In genomic region chr1:95641386-95641785, GRCh38 we compare ENCODE assay signal across 22 cellular contexts.
"Had no signal": no experiment of that assay in that cellular context is flagged by ENCODE, and none has a peak within 500 bp of the region (broad histone marks: within the 10 kb centered on the region; RNA-seq: fewer than 3 reads in every experiment).

No MANE protein-coding gene starts in this region.

- H3K27ac Mint-ChIP-seq: activated B cell treated with CpG ODN at 0.5 μM for 24 hours; activated CD4-positive, alpha-beta T cell treated with anti-CD3 and anti-CD28 coated beads, Interleukin-2, amount 10 ng/mL, durations not matched to agents 24 days and 14 days; activated naive CD4-positive, alpha-beta T cell treated with anti-CD3 and anti-CD28 coated beads, Interleukin-2, amount 10 ng/mL, durations not matched to agents 7 days and 5 days; activated naive CD8-positive, alpha-beta T cell treated with anti-CD3 and anti-CD28 coated beads, Interleukin-2, amount 10 ng/mL, durations not matched to agents 7 days and 5 days; activated T-helper 17 cell treated with anti-CD3 and anti-CD28 coated beads, Interleukin-2, amount 50 U/mL, for 72 hours; T-helper 17 cell had no signal

- H3K4me3 Mint-ChIP-seq: activated B cell treated with CpG ODN at 0.5 μM for 24 hours; activated CD4-positive, alpha-beta T cell treated with anti-CD3 and anti-CD28 coated beads, Interleukin-2, amount 10 ng/mL, durations not matched to agents 24 days and 14 days; activated naive CD4-positive, alpha-beta T cell treated with anti-CD3 and anti-CD28 coated beads, Interleukin-2, amount 10 ng/mL, durations not matched to agents 7 days and 5 days; activated naive CD8-positive, alpha-beta T cell treated with anti-CD3 and anti-CD28 coated beads, Interleukin-2, amount 10 ng/mL, durations not matched to agents 7 days and 5 days; activated T-helper 17 cell treated with anti-CD3 and anti-CD28 coated beads, Interleukin-2, amount 50 U/mL, for 72 hours; central memory CD8-positive, alpha-beta T cell; T-helper 17 cell had no signal

- H3K36me3 Mint-ChIP-seq: activated naive CD4-positive, alpha-beta T cell treated with anti-CD3 and anti-CD28 coated beads, Interleukin-2, amount 10 ng/mL, durations not matched to agents 7 days and 5 days; activated naive CD8-positive, alpha-beta T cell treated with anti-CD3 and anti-CD28 coated beads, Interleukin-2, amount 10 ng/mL, durations not matched to agents 7 days and 5 days had no signal

- H3K27me3 ChIP-seq: adrenal gland, Peyer's patch, SJSA1 had no signal

- H3K27me3 Mint-ChIP-seq: activated B cell treated with CpG ODN at 0.5 μM for 24 hours; activated CD4-positive, alpha-beta T cell treated with anti-CD3 and anti-CD28 coated beads, Interleukin-2, amount 10 ng/mL, durations not matched to agents 24 days and 14 days; activated naive CD4-positive, alpha-beta T cell treated with anti-CD3 and anti-CD28 coated beads, Interleukin-2, amount 10 ng/mL, durations not matched to agents 7 days and 5 days; activated naive CD8-positive, alpha-beta T cell treated with anti-CD3 and anti-CD28 coated beads, Interleukin-2, amount 10 ng/mL, durations not matched to agents 7 days and 5 days; activated T-helper 17 cell treated with anti-CD3 and anti-CD28 coated beads, Interleukin-2, amount 50 U/mL, for 72 hours; central memory CD8-positive, alpha-beta T cell; T-helper 17 cell had no signal

- H3K36me3 ChIP-seq: adrenal gland, Peyer's patch, SJSA1 had no signal

- DNase-seq: activated B cell treated with CpG ODN at 0.5 μM for 24 hours; activated CD4-positive, alpha-beta T cell treated with anti-CD3 and anti-CD28 coated beads for 1 hour; activated CD4-positive, alpha-beta T cell treated with anti-CD3 and anti-CD28 coated beads, Interleukin-2, amount 10 ng/mL, durations not matched to agents 24 days and 14 days; activated CD4-positive, alpha-beta T cell treated with anti-CD3 and anti-CD28 coated beads, Interleukin-2, amount 50 U/mL, for 48 hours; activated CD8-positive, alpha-beta memory T cell treated with anti-CD3 and anti-CD28 coated beads for 24 hours; activated gamma-delta T cell treated with Interleukin-2 at 50 U/mL for 16 hours; activated naive CD4-positive, alpha-beta T cell treated with anti-CD3 and anti-CD28 coated beads, Interleukin-2, amount 10 ng/mL, durations not matched to agents 7 days and 5 days; activated naive CD8-positive, alpha-beta T cell treated with anti-CD3 and anti-CD28 coated beads, Interleukin-2, amount 10 ng/mL, durations not matched to agents 7 days and 5 days; activated T-cell treated with anti-CD3 and anti-CD28 coated beads, Interleukin-2, amount 50 U/mL, for 48 hours; MM.1S; NCI-H1436; NCI-H1694 treated with DMSO at 0.1 percent for 48 hours; NK-92 treated with Interleukin-12 subunit alpha and Interleukin-12 subunit beta, amount 100 ng/mL, for 24 hours; Peyer's patch; Right ventricle myocardium superior; T-helper 17 cell; T-helper 9 cell had no signal

- ATAC-seq: activated T-helper 17 cell treated with anti-CD3 and anti-CD28 coated beads, Interleukin-2, amount 50 U/mL, for 72 hours; T-helper 17 cell had no signal

- H3K4me1 ChIP-seq: adrenal gland, Peyer's patch, SJSA1 had no signal

- H3K4me1 Mint-ChIP-seq: activated B cell treated with CpG ODN at 0.5 μM for 24 hours; activated CD4-positive, alpha-beta T cell treated with anti-CD3 and anti-CD28 coated beads, Interleukin-2, amount 10 ng/mL, durations not matched to agents 24 days and 14 days; activated naive CD4-positive, alpha-beta T cell treated with anti-CD3 and anti-CD28 coated beads, Interleukin-2, amount 10 ng/mL, durations not matched to agents 7 days and 5 days; activated naive CD8-positive, alpha-beta T cell treated with anti-CD3 and anti-CD28 coated beads, Interleukin-2, amount 10 ng/mL, durations not matched to agents 7 days and 5 days; activated T-helper 17 cell treated with anti-CD3 and anti-CD28 coated beads, Interleukin-2, amount 50 U/mL, for 72 hours; central memory CD8-positive, alpha-beta T cell; T-helper 17 cell had no signal

- H3K4me3 ChIP-seq: adrenal gland, Peyer's patch, SJSA1 had no signal

- H3K27ac ChIP-seq: adrenal gland, Peyer's patch, RWPE1, SJSA1 had no signal

- H3K9me3 ChIP-seq: adrenal gland, Peyer's patch, SJSA1 had no signal
